22 cellular contexts compared by ENCODE assay signal in the genomic region with DNA sequence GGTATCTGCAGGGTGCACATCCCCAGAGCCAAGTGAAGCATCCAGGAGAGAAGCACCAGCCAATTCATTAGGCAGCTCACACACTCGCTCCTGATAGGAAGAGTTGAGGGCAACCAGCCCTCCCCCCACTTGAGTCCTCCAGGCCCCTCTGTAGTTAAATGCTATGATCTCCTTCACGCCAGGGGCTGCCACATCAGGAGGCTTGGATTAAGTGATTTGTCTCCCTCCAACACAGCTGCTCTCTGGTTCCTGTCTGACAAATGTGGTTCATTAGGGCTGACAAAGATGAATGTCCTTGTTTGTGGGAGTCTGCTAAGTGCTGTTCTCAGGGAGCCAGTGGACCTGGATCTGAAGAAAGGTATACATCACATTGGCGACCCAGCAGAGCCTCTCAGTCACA.
"Had no signal": no experiment of that assay in that cellular context is flagged by ENCODE, and none has a peak within 500 bp of the region (broad histone marks: within the 10 kb centered on the region; RNA-seq: fewer than 3 reads in every experiment).

No MANE protein-coding gene starts in this region.

- H3K27ac Mint-ChIP-seq: activated naive CD8-positive, alpha-beta T cell treated with anti-CD3 and anti-CD28 coated beads for 36 hours; naive thymus-derived CD8-positive, alpha-beta T cell; stimulated activated naive CD8-positive, alpha-beta T cell treated with anti-CD3 and anti-CD28 coated beads, Interleukin-15, Interleukin-2, amounts not matched to agents 100 ng/mL and 50 ng/mL, for 24 hours; T-helper 17 cell had no signal

- H3K9me3 ChIP-seq: gastrocnemius medialis, prostate gland, thyroid gland had no signal

- H3K36me3 ChIP-seq: esophagus squamous epithelium, gastrocnemius medialis, prostate gland, thyroid gland had no signal

- H3K36me3 Mint-ChIP-seq: activated naive CD8-positive, alpha-beta T cell treated with anti-CD3 and anti-CD28 coated beads for 36 hours had no signal

- H3K27ac ChIP-seq: esophagus squamous epithelium, gastrocnemius medialis, prostate gland, thyroid gland had no signal

- H3K4me1 Mint-ChIP-seq: activated naive CD8-positive, alpha-beta T cell treated with anti-CD3 and anti-CD28 coated beads for 36 hours; central memory CD8-positive, alpha-beta T cell; naive thymus-derived CD8-positive, alpha-beta T cell; T-helper 17 cell had no signal

- H3K27me3 ChIP-seq: gastrocnemius medialis, thyroid gland had no signal

- H3K4me1 ChIP-seq: esophagus squamous epithelium, gastrocnemius medialis, prostate gland, thyroid gland had no signal

- H3K4me3 ChIP-seq: esophagus squamous epithelium, gastrocnemius medialis, prostate gland, thyroid gland had no signal

- H3K4me3 Mint-ChIP-seq: activated naive CD8-positive, alpha-beta T cell treated with anti-CD3 and anti-CD28 coated beads for 36 hours; activated T-cell treated with anti-CD3 and anti-CD28 coated beads, Interleukin-2, amount 50 U/mL, for 4 hours; central memory CD8-positive, alpha-beta T cell; naive thymus-derived CD8-positive, alpha-beta T cell; stimulated activated naive CD8-positive, alpha-beta T cell treated with anti-CD3 and anti-CD28 coated beads, Interleukin-15, Interleukin-2, amounts not matched to agents 100 ng/mL and 50 ng/mL, for 24 hours; T-helper 17 cell had no signal

- DNase-seq: activated CD4-positive, alpha-beta T cell treated with anti-CD3 and anti-CD28 coated beads for 4 hours; activated CD4-positive, alpha-beta T cell treated with anti-CD3 and anti-CD28 coated beads, Interleukin-2, amount 50 U/mL, for 48 hours; activated CD4-positive, CD25-positive, alpha-beta regulatory T cell; activated CD8-positive, alpha-beta memory T cell treated with anti-CD3 and anti-CD28 coated beads, Interleukin-2, amount 50 U/mL, for 48 hours; activated naive CD4-positive, alpha-beta T cell treated with Interleukin-2 at 50 U/mL for 16 hours; activated naive CD8-positive, alpha-beta T cell treated with anti-CD3 and anti-CD28 coated beads for 36 hours; activated T-cell treated with anti-CD3 and anti-CD28 coated beads, Interleukin-2, amount 50 U/mL, for 4 hours; esophagus squamous epithelium; gastrocnemius medialis; hippocampal formation; kidney glomerular epithelial cell; mesenchymal stem cell; naive thymus-derived CD8-positive, alpha-beta T cell; right cardiac atrium; stimulated activated CD4-positive, alpha-beta T cell treated with anti-CD3 and anti-CD28 coated beads, Interleukin-12 subunit alpha, Interleukin-12 subunit beta, amount 100 ng/mL, for 4 hours; stimulated activated CD4-positive, alpha-beta T cell treated with anti-CD3 and anti-CD28 coated beads, Interleukin-4, amount 100 ng/mL, for 4 hours; substantia nigra; T-helper 17 cell; thyroid gland had no signal

- ATAC-seq: activated T-cell treated with anti-CD3 and anti-CD28 coated beads, Interleukin-2, amount 50 U/mL, for 4 hours; gastrocnemius medialis; naive thymus-derived CD8-positive, alpha-beta T cell; right cardiac atrium; T-helper 17 cell had no signal

- H3K9me3 Mint-ChIP-seq: central memory CD8-positive, alpha-beta T cell had no signal
